23 cellular contexts compared by ENCODE assay signal in genomic region chr2:53820711-53821110, GRCh38.
"Had no signal": no experiment of that assay in that cellular context is flagged by ENCODE, and none has a peak within 500 bp of the region (broad histone marks: within the 10 kb centered on the region; RNA-seq: fewer than 3 reads in every experiment).

No MANE protein-coding gene starts in this region.

- H3K27ac ChIP-seq: PC-9, SK-N-MC, VCaP had no signal

- H3K27me3 Mint-ChIP-seq: activated CD4-positive, alpha-beta memory T cell treated with anti-CD3 and anti-CD28 coated beads for 36 hours; activated CD4-positive, alpha-beta T cell treated with anti-CD3 and anti-CD28 coated beads, Interleukin-2, amount 10 ng/mL, durations not matched to agents 7 days and 5 days; activated naive CD8-positive, alpha-beta T cell had no signal

- DNase-seq: activated CD4-positive, alpha-beta memory T cell treated with anti-CD3 and anti-CD28 coated beads for 36 hours; activated CD4-positive, alpha-beta T cell treated with anti-CD3 and anti-CD28 coated beads, Interleukin-2, amount 10 ng/mL, durations not matched to agents 7 days and 5 days; activated CD4-positive, CD25-positive, alpha-beta regulatory T cell; activated CD8-positive, alpha-beta memory T cell treated with anti-CD3 and anti-CD28 coated beads for 24 hours; activated effector memory CD4-positive, alpha-beta T cell treated with anti-CD3 and anti-CD28 coated beads, Interleukin-2, amount 50 U/mL, for 16 hours; activated naive CD4-positive, alpha-beta T cell treated with anti-CD3 and anti-CD28 coated beads for 36 hours; activated T-cell treated with anti-CD3 and anti-CD28 coated beads, Interleukin-2, amount 50 U/mL, for 4 hours; amygdala; central memory CD4-positive, alpha-beta T cell; MM.1S; NCI-H1105 treated with DMSO at 0.1 percent for 48 hours; NCI-H146; NCI-H187 treated with DMSO at 0.1 percent for 48 hours; NCI-H2081 treated with DMSO at 0.1 percent for 48 hours; NCI-H446; NCI-H524; T-helper 1 cell had no signal

- FAIRE-seq: bronchial epithelial cell had no signal

- H3K4me1 Mint-ChIP-seq: activated CD4-positive, alpha-beta T cell treated with anti-CD3 and anti-CD28 coated beads, Interleukin-2, amount 10 ng/mL, durations not matched to agents 7 days and 5 days had no signal

- H3K9me3 Mint-ChIP-seq: activated CD4-positive, alpha-beta memory T cell treated with anti-CD3 and anti-CD28 coated beads for 36 hours; activated CD4-positive, alpha-beta T cell treated with anti-CD3 and anti-CD28 coated beads, Interleukin-2, amount 10 ng/mL, durations not matched to agents 7 days and 5 days; activated naive CD4-positive, alpha-beta T cell treated with anti-CD3 and anti-CD28 coated beads for 36 hours; activated T-cell treated with anti-CD3 and anti-CD28 coated beads, Interleukin-2, amount 50 U/mL, for 4 hours had no signal

- H3K27ac Mint-ChIP-seq: activated CD4-positive, alpha-beta memory T cell treated with anti-CD3 and anti-CD28 coated beads for 36 hours; activated CD4-positive, alpha-beta T cell treated with anti-CD3 and anti-CD28 coated beads, Interleukin-2, amount 10 ng/mL, durations not matched to agents 7 days and 5 days; activated naive CD4-positive, alpha-beta T cell treated with anti-CD3 and anti-CD28 coated beads for 36 hours; activated naive CD8-positive, alpha-beta T cell had no signal

- ATAC-seq: activated T-cell treated with anti-CD3 and anti-CD28 coated beads, Interleukin-2, amount 50 U/mL, for 4 hours; Right ventricle myocardium inferior had no signal

- H2AFZ ChIP-seq: PC-9 had no signal

- H3K4me3 Mint-ChIP-seq: activated CD4-positive, alpha-beta memory T cell treated with anti-CD3 and anti-CD28 coated beads for 36 hours; activated CD4-positive, alpha-beta T cell treated with anti-CD3 and anti-CD28 coated beads, Interleukin-2, amount 10 ng/mL, durations not matched to agents 7 days and 5 days; activated naive CD4-positive, alpha-beta T cell treated with anti-CD3 and anti-CD28 coated beads for 36 hours; activated naive CD8-positive, alpha-beta T cell; activated T-cell treated with anti-CD3 and anti-CD28 coated beads, Interleukin-2, amount 50 U/mL, for 4 hours had no signal

- H3K4me3 ChIP-seq: PC-9, SK-N-MC had no signal

- H3K4me2 ChIP-seq: PC-9 had no signal
